10 cellular contexts compared by ENCODE assay signal in genomic region chr3:194204793-194205065, GRCh38.
A peak's percentile ranks its signal among the peaks of the same experiment; 100 is the strongest.
DNase-seq lines count a peak whose midpoint lies in the region; ATAC-seq and TF ChIP-seq lines count a peak whose summit lies in the region.
"Had no signal": no experiment of that assay in that cellular context is flagged by ENCODE, and none has a peak within 500 bp of the region (broad histone marks: within the 10 kb centered on the region; RNA-seq: fewer than 3 reads in every experiment).

No MANE protein-coding gene starts in this region.

- H4K20me1 ChIP-seq in Karpas-422 (ENCODE audit: insufficient read depth, low read depth, low read length) = no peaks in the 10 kb centered on the region

- H3K36me3 ChIP-seq in CD8-positive, alpha-beta T cell (ENCODE audit: insufficient read depth, low read length) = no peaks in the 10 kb centered on the region
- H3K36me3 ChIP-seq in body of pancreas (replicated peaks in 1 of 2; ENCODE audit: insufficient read depth in 1 of 2, low read depth in 2 of 2) (no peaks in the 10 kb centered on the region), Karpas-422 (ENCODE audit: insufficient read depth, low read length) (no peaks in the 10 kb centered on the region)

- 73 to 77% methylated on average over 11 of the region's 11 CpGs for WGBS in body of pancreas, 2 donors

- CTCF ChIA-PET in CD8-positive, alpha-beta T cell (lab: Charles Lee) = no interaction called here

- H3K4me2 ChIP-seq in Karpas-422 (ENCODE audit: low read depth, low read length, poor library complexity, severe bottlenecking) = no peak overlapping the region

- POLR2A ChIA-PET in CD8-positive, alpha-beta T cell (lab: Charles Lee) = no interaction called here

- no peaks in the 10 kb centered on the region for H3K79me2 ChIP-seq in Karpas-422 (ENCODE audit: low read length)

- H3K4me1 Mint-ChIP-seq in CD8-positive, alpha-beta T cell (ENCODE audit: low read depth) = peaks cover 5% of the 10 kb centered on the region
- peaks cover 22 to 25% (median 25%) of the 10 kb centered on the region in 3 donors for H3K4me1 Mint-ChIP-seq in naive B cell

- peaks cover 55% of the 10 kb centered on the region for H3K27me3 Mint-ChIP-seq in CD8-positive, alpha-beta T cell (ENCODE audit: low read depth)
- peaks cover 59 to 66% (median 61%) of the 10 kb centered on the region in 3 donors for H3K27me3 Mint-ChIP-seq in naive B cell

- TF ChIP-seq CTCF in CD8-positive, alpha-beta T cell (IDR thresholded peaks at IDR 0.05) = no peak
- no peak for TF ChIP-seq CTCF in body of pancreas (IDR thresholded peaks at IDR 0.05)

- H3K9ac ChIP-seq in Karpas-422 (ENCODE audit: low read length) = no peak overlapping the region

- peak overlapping the region; percentile 38 for H3K4me3 Mint-ChIP-seq in CD8-positive, alpha-beta T cell
- H3K4me3 Mint-ChIP-seq in naive B cell = peak overlapping the region; percentile 59 to 85 (median 72)
- H3K4me3 Mint-ChIP-seq: HFFc6 had no signal

- H3K27ac ChIP-seq in CD8-positive, alpha-beta T cell (ENCODE audit: low read depth, low read length) = no peak overlapping the region
- H3K27ac ChIP-seq in body of pancreas = peak overlapping the region in 3 of 4 donors; percentile 37 to 59 (median 45)
- no peak overlapping the region for H3K27ac ChIP-seq in Karpas-422 (ENCODE audit: low read length)
- H3K27ac ChIP-seq in substantia nigra (ENCODE audit: low read depth, low read length, poor library complexity, severe bottlenecking) = no peak overlapping the region

- H3K4me1 ChIP-seq in CD8-positive, alpha-beta T cell (ENCODE audit: insufficient read depth, low read length) = peaks cover 6% of the 10 kb centered on the region
- H3K4me1 ChIP-seq in body of pancreas (peaks cover 19% of the 10 kb centered on the region), Karpas-422 (ENCODE audit: low read length) (no peaks in the 10 kb centered on the region)

- intact Hi-C loops in CD8-positive, alpha-beta T cell (cut with DNase I, micrococcal nuclease) = no loop called here
- intact Hi-C loops in body of pancreas (cut with DNase I) = no loop called here

- H3K9me2 ChIP-seq in Karpas-422 (replicated peaks; ENCODE audit: insufficient read depth, low read length) = no peaks in the 10 kb centered on the region

- no peak overlapping the region for H3K4me3 ChIP-seq in CD8-positive, alpha-beta T cell (ENCODE audit: low read depth, low read length)
- H3K4me3 ChIP-seq in body of pancreas (no peak overlapping the region), Karpas-422 (ENCODE audit: low read length) (no peak overlapping the region)

- H3K9me3 ChIP-seq in CD8-positive, alpha-beta T cell (ENCODE audit: low read length) = no peaks in the 10 kb centered on the region
- H3K9me3 ChIP-seq in body of pancreas (no peaks in the 10 kb centered on the region), Karpas-422 (ENCODE audit: low read length) (no peaks in the 10 kb centered on the region)

- no peak for ATAC-seq in CD8-positive, alpha-beta T cell
- ATAC-seq in body of pancreas (no peak), naive B cell (ENCODE audit: low read depth in 2 of 2) (no peak), HG02884 (IDR thresholded peaks at IDR 0.05; ENCODE audit: unreplicated experiment) (no peak)

- no peak for TF ChIP-seq POLR2A in body of pancreas (IDR thresholded peaks at IDR 0.05)

- H3K36me3 Mint-ChIP-seq in CD8-positive, alpha-beta T cell = no peaks in the 10 kb centered on the region
- H3K36me3 Mint-ChIP-seq in naive B cell = no peaks in the 10 kb centered on the region

- H2AFZ ChIP-seq in Karpas-422 (ENCODE audit: low read length) = no peak overlapping the region

- H3K27me3 ChIP-seq in CD8-positive, alpha-beta T cell (ENCODE audit: insufficient read depth, low read length) = peaks cover 5% of the 10 kb centered on the region
- H3K27me3 ChIP-seq in body of pancreas (no peaks in the 10 kb centered on the region), Karpas-422 (ENCODE audit: low read length) (no peaks in the 10 kb centered on the region)

- no peak for DNase-seq in CD8-positive, alpha-beta T cell
- DNase-seq in NCI-H1105 (lab: John Stamatoyannopoulos, UW) (peak; percentile 15), body of pancreas (no peak), naive B cell (no peak), Karpas-422 (no peak), substantia nigra (lab: John Stamatoyannopoulos, UW) (no peak)
- no peak for DNase-seq in activated CD4-positive, alpha-beta T cell treated with anti-CD3 and anti-CD28 coated beads for 4 hours
- DNase-seq: HFFc6, T1000 had no signal

- no peaks in the 10 kb centered on the region for H3K9me3 Mint-ChIP-seq in CD8-positive, alpha-beta T cell
- H3K9me3 Mint-ChIP-seq in naive B cell = peaks cover 0 to 1% (median 0%) of the 10 kb centered on the region in 7 donors
- H3K9me3 Mint-ChIP-seq: HFFc6 had no signal

- H3K27ac Mint-ChIP-seq in CD8-positive, alpha-beta T cell = no peak overlapping the region
- peak overlapping the region in 1 of 6 donors; percentile 73 for H3K27ac Mint-ChIP-seq in naive B cell
- H3K27ac Mint-ChIP-seq: HFFc6 had no signal

Comparison
In these comparisons a context has a peak if more than half of its experiments do, and no peak if none do; other contexts are left out.
1. H3K27ac ChIP-seq: peak in body of pancreas (3 of 4); none in CD8-positive, alpha-beta T cell (single experiment), Karpas-422 (single experiment) and substantia nigra (single experiment).